15 cellular contexts compared by ENCODE assay signal in genomic region chr5:76351176-76351575, GRCh38. TPM values are rescaled to one million over a fixed set of nuclear protein-coding genes. Genes with fewer than 3 reads are reported as not detected.
DNase-seq lines count a peak whose midpoint lies in the region; ATAC-seq and TF ChIP-seq lines count a peak whose summit lies in the region.
"Had no signal": no experiment of that assay in that cellular context is flagged by ENCODE, and none has a peak within 500 bp of the region (broad histone marks: within the 10 kb centered on the region; RNA-seq: fewer than 3 reads in every experiment).

No MANE protein-coding gene starts in this region.

- H3K9me3 ChIP-seq in WERI-Rb-1 (ENCODE audit: severe bottlenecking) (no peaks in the 10 kb centered on the region), H9 (ENCODE audit: control insufficient read depth, low read depth, low read length) (no peaks in the 10 kb centered on the region)
- H3K9me3 ChIP-seq: A549, adrenal gland, heart right ventricle had no signal

- no peaks in the 10 kb centered on the region for H3K27me3 Mint-ChIP-seq in H9 (ENCODE audit: low read depth)
- H3K27me3 Mint-ChIP-seq: activated CD4-positive, alpha-beta T cell treated with anti-CD3 and anti-CD28 coated beads, Interleukin-2, amount 10 ng/mL, durations not matched to agents 7 days and 5 days had no signal

- H3K23ac ChIP-seq in H9 (ENCODE audit: insufficient read length, low read depth, low read length), result no peak overlapping the region

- no peaks in the 10 kb centered on the region for H4K20me1 ChIP-seq in H9 (ENCODE audit: control insufficient read depth, insufficient read depth, insufficient read length)

- no peak overlapping the region for H3K27ac Mint-ChIP-seq in H9
- H3K27ac Mint-ChIP-seq: activated CD4-positive, alpha-beta T cell treated with anti-CD3 and anti-CD28 coated beads, Interleukin-2, amount 10 ng/mL, durations not matched to agents 7 days and 5 days had no signal

- TF ChIP-seq CTCF in GM12865 (IDR thresholded peaks at IDR 0.05; ENCODE audit: insufficient read depth, low read depth, low read length, missing control alignments), result no peak
- no peak for TF ChIP-seq CTCF in WERI-Rb-1 (IDR thresholded peaks at IDR 0.05; ENCODE audit: low read depth, low read length)
- TF ChIP-seq CTCF in H9 (conservative IDR thresholded peaks at IDR 0.05), result no peak

- no peaks in the 10 kb centered on the region for H3K27me3 ChIP-seq in WERI-Rb-1 (ENCODE audit: insufficient read depth, low read depth, severe bottlenecking)
- no peaks in the 10 kb centered on the region for H3K27me3 ChIP-seq in H9 (ENCODE audit: insufficient read depth, low read length)
- H3K27me3 ChIP-seq: adrenal gland had no signal

- H3K56ac ChIP-seq in H9 (ENCODE audit: insufficient read length, low read depth, low read length), result no peak overlapping the region

- H3K4me3 ChIP-seq in GM12865 (ENCODE audit: low read depth, low read length), result no peak overlapping the region
- H3K4me3 ChIP-seq in WERI-Rb-1 (ENCODE audit: low read depth, low read length), result no peak overlapping the region
- H3K4me3 ChIP-seq: A549, adrenal gland, heart right ventricle had no signal

- no peak overlapping the region for H2BK12ac ChIP-seq in H9 (ENCODE audit: insufficient read length, low read depth, low read length)

- H3K36me3 Mint-ChIP-seq in H9 (ENCODE audit: insufficient read depth in 1 of 3, low read depth in 3 of 3), result no peaks in the 10 kb centered on the region

- H3K79me1 ChIP-seq in H9 (ENCODE audit: insufficient read depth, low read depth, low read length, poor library complexity, severe bottlenecking), result no peaks in the 10 kb centered on the region

- no peak overlapping the region for H3K27ac ChIP-seq in WERI-Rb-1
- H3K27ac ChIP-seq in H9 (ENCODE audit: insufficient read length, low read depth, low read length), result no peak overlapping the region
- H3K27ac ChIP-seq: A549, adrenal gland, heart right ventricle had no signal

- H3K4me1 ChIP-seq in H9 (ENCODE audit: insufficient read depth, low read length), result no peaks in the 10 kb centered on the region
- H3K4me1 ChIP-seq: A549, adrenal gland, heart right ventricle had no signal

- H3K4me3 Mint-ChIP-seq in H9, result no peak overlapping the region
- H3K4me3 Mint-ChIP-seq: activated CD4-positive, alpha-beta T cell treated with anti-CD3 and anti-CD28 coated beads, Interleukin-2, amount 10 ng/mL, durations not matched to agents 7 days and 5 days had no signal

- H2AFZ ChIP-seq in H9 (ENCODE audit: low read length), result no peak overlapping the region

- ATAC-seq in GM19467 (IDR thresholded peaks at IDR 0.05; ENCODE audit: unreplicated experiment) (peak; percentile 25), HG02759 (IDR thresholded peaks at IDR 0.05; ENCODE audit: unreplicated experiment) (peak; percentile 26), HG03439 (IDR thresholded peaks at IDR 0.05; ENCODE audit: unreplicated experiment) (peak; percentile 18)
- ATAC-seq: A549, heart right ventricle had no signal

- H4K8ac ChIP-seq in H9 (replicated peaks; ENCODE audit: insufficient read length, low read depth, low read length), result no peak overlapping the region

- H3K4me2 ChIP-seq in H9 (ENCODE audit: insufficient read depth, insufficient read length, low read length), result no peak overlapping the region
- H3K4me2 ChIP-seq: A549 had no signal

- H3K36me3 ChIP-seq in WERI-Rb-1, result no peaks in the 10 kb centered on the region
- H3K36me3 ChIP-seq: adrenal gland, heart right ventricle had no signal

- H3K23me2 ChIP-seq in H9 (ENCODE audit: insufficient read length, low read depth, low read length, poor library complexity, severe bottlenecking), result no peaks in the 10 kb centered on the region

- H3K18ac ChIP-seq in H9 (ENCODE audit: insufficient read length, low read depth, low read length), result no peak overlapping the region

- H2BK120ac ChIP-seq in H9 (ENCODE audit: low read depth, low read length, poor library complexity, severe bottlenecking), result no peak overlapping the region

- WGBS in H9 (ENCODE audit: extremely low coverage, insufficient read length, low lambda C conversion rate), result no CpG with 5 or more reads among the region's 4 CpGs

- no peaks in the 10 kb centered on the region for H3K9me3 Mint-ChIP-seq in H9
- H3K9me3 Mint-ChIP-seq: activated CD4-positive, alpha-beta T cell treated with anti-CD3 and anti-CD28 coated beads, Interleukin-2, amount 10 ng/mL, durations not matched to agents 7 days and 5 days had no signal

- H2BK5ac ChIP-seq in H9 (ENCODE audit: insufficient read length, low read length), result no peak overlapping the region

- H3K4ac ChIP-seq in H9 (ENCODE audit: low read depth, low read length), result no peak overlapping the region

- peak; percentile 28 for DNase-seq in GM12865 (ENCODE audit: low read depth)
- no peak for DNase-seq in SHP77 (lab: John Stamatoyannopoulos, UW)
- no peak for DNase-seq in WERI-Rb-1
- DNase-seq in H9, result no peak
- no peak for DNase-seq in DMS153 treated with DMSO at 0.1 percent for 48 hours (lab: John Stamatoyannopoulos, UW; ENCODE audit: unreplicated experiment)
- DNase-seq: activated CD4-positive, alpha-beta T cell treated with anti-CD3 and anti-CD28 coated beads, Interleukin-2, amount 10 ng/mL, durations not matched to agents 7 days and 5 days; activated T-cell treated with anti-CD3 and anti-CD28 coated beads, Interleukin-2, amount 50 U/mL, for 48 hours; adrenal gland; erythroblast; heart right ventricle; IMR-90 had no signal

- no peak overlapping the region for H4K91ac ChIP-seq in H9 (ENCODE audit: insufficient read length, low read depth, low read length)

- H4K5ac ChIP-seq in H9 (ENCODE audit: insufficient read length, low read depth, low read length), result no peak overlapping the region

- H3K4me1 Mint-ChIP-seq in H9, result peaks cover 6 to 12% of the 10 kb centered on the region in 2 experiments

- H3K9ac ChIP-seq in H9 (ENCODE audit: extremely low read depth, insufficient read length, low read length), result no peak overlapping the region

- H3K14ac ChIP-seq in H9 (ENCODE audit: insufficient read depth, low read length), result no peak overlapping the region

- H2AK5ac ChIP-seq in H9 (ENCODE audit: insufficient read length, low read length), result no peak overlapping the region

- no peak overlapping the region for H2BK15ac ChIP-seq in H9 (ENCODE audit: low read depth, low read length)

- H3K79me2 ChIP-seq in H9 (ENCODE audit: insufficient read depth, low read length), result no peaks in the 10 kb centered on the region

- no peak overlapping the region for H3T11ph ChIP-seq in H9 (ENCODE audit: low read length)

- no peak overlapping the region for H2BK20ac ChIP-seq in H9 (ENCODE audit: low read depth, low read length, poor library complexity, severe bottlenecking)

RNA-seq across cellular contexts. Expression of gene IQGAP2, which starts 51.9 kb away (rescaled TPM):
- 22.5 and 23.2 TPM in 2 replicates for total RNA-seq in H9 (2021)
